Comparison of ENCODE assay signal across 13 cellular contexts in the genomic region with DNA sequence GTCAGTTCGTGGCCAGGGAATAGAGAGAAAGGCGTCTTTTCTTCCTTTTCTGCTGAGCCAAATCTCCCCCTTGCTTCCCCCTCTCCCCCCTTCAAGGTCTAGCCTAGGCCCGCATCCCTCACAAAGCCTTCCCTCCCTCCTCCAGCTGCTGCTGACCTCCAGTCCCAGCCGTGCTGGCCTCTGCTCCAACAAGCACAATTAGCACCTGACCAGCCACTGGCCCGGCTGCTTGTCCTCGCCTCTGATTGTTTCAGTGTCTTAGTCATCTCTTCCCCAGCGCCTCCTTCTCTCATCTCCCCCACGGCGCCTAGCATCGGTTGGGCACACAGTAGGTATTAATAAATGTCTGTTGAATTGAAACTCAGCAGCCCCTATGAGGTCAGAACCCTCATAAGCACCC. TPM values are rescaled to one million over a fixed set of nuclear protein-coding genes. Genes with fewer than 3 reads are reported as not detected.
DNase-seq lines count a peak whose midpoint lies in the region; ATAC-seq lines count a peak whose summit lies in the region.
"Had no signal": no experiment of that assay in that cellular context is flagged by ENCODE, and none has a peak within 500 bp of the region (broad histone marks: within the 10 kb centered on the region; RNA-seq: fewer than 3 reads in every experiment).

No MANE protein-coding gene starts in this region.

- H3K27ac Mint-ChIP-seq in T-helper 17 cell = peak overlapping the region; percentile 85
- H3K27ac Mint-ChIP-seq in stimulated activated naive B cell treated with anti-CD40 and anti-IgM and Interleukin-4, amounts not matched to agents 10 μg/mL and 1 μg/mL and 100 μg/mL, for 72 hours = peak overlapping the region; percentile 44

- peak overlapping the region; percentile 67 for H3K4me3 Mint-ChIP-seq in T-helper 17 cell
- peak overlapping the region; percentile 22 to 47 for H3K4me3 Mint-ChIP-seq in stimulated activated naive B cell treated with anti-CD40 and anti-IgM and Interleukin-4, amounts not matched to agents 10 μg/mL and 1 μg/mL and 100 μg/mL, for 72 hours

- H3K36me3 ChIP-seq in H7 (replicated peaks; ENCODE audit: control insufficient read depth, insufficient read depth, low read length) = no peaks in the 10 kb centered on the region

- no peaks in the 10 kb centered on the region for H3K9me3 ChIP-seq in T-helper 17 cell (ENCODE audit: control insufficient read depth, low read length, poor library complexity, severe bottlenecking)

- H3K4me3 ChIP-seq in H7 (ENCODE audit: insufficient read depth, low read depth, low read length) = no peak overlapping the region

- peaks cover 20% of the 10 kb centered on the region for H3K27me3 ChIP-seq in H7 (ENCODE audit: control insufficient read depth, insufficient read depth, low read length)

- H3K36me3 Mint-ChIP-seq in T-helper 17 cell (ENCODE audit: low read depth) = peaks cover 2% of the 10 kb centered on the region
- H3K36me3 Mint-ChIP-seq in stimulated activated naive B cell treated with anti-CD40 and anti-IgM and Interleukin-4, amounts not matched to agents 10 μg/mL and 1 μg/mL and 100 μg/mL, for 72 hours = peaks cover 11 to 12% of the 10 kb centered on the region in 2 donors

- H3K27me3 Mint-ChIP-seq in T-helper 17 cell = no peaks in the 10 kb centered on the region
- peaks cover 0 to 3% of the 10 kb centered on the region in 2 donors for H3K27me3 Mint-ChIP-seq in stimulated activated naive B cell treated with anti-CD40 and anti-IgM and Interleukin-4, amounts not matched to agents 10 μg/mL and 1 μg/mL and 100 μg/mL, for 72 hours

- H3K4me1 Mint-ChIP-seq in T-helper 17 cell = peaks cover 29% of the 10 kb centered on the region
- H3K4me1 Mint-ChIP-seq in stimulated activated naive B cell treated with anti-CD40 and anti-IgM and Interleukin-4, amounts not matched to agents 10 μg/mL and 1 μg/mL and 100 μg/mL, for 72 hours = peaks cover 23 to 67% of the 10 kb centered on the region in 2 donors

- ATAC-seq in T-helper 17 cell (no peak), GM21423 (IDR thresholded peaks at IDR 0.05; ENCODE audit: unreplicated experiment) (no peak)
- no peak for ATAC-seq in stimulated activated naive B cell treated with anti-CD40 and anti-IgM and Interleukin-4, amounts not matched to agents 10 μg/mL and 1 μg/mL and 100 μg/mL, for 72 hours (replicated peaks)
- ATAC-seq: right cardiac atrium had no signal

- DNase-seq in NCI-H2227 (lab: John Stamatoyannopoulos, UW; ENCODE audit: unreplicated experiment) = peak; percentile 9
- DNase-seq in NCI-H2227 treated with DMSO at 0.1 percent for 48 hours (lab: John Stamatoyannopoulos, UW) = no peak
- DNase-seq in T-helper 17 cell = no peak
- peak; percentile 25 for DNase-seq in left kidney (ENCODE audit: low read depth, low spot score)
- DNase-seq in stimulated activated naive B cell treated with anti-CD40 and anti-IgM and Interleukin-4, amounts not matched to agents 10 μg/mL and 1 μg/mL and 100 μg/mL, for 72 hours = no peak
- DNase-seq in NCI-H446 (lab: John Stamatoyannopoulos, UW) = no peak
- DNase-seq in H7 = no peak
- DNase-seq: activated gamma-delta T cell, cerebellar nuclear complex, DMS153, NCI-H2029 treated with DMSO at 0.1 percent for 48 hours had no signal

- no peaks in the 10 kb centered on the region for H3K9me3 Mint-ChIP-seq in stimulated activated naive B cell treated with anti-CD40 and anti-IgM and Interleukin-4, amounts not matched to agents 10 μg/mL and 1 μg/mL and 100 μg/mL, for 72 hours

RNA-seq across cellular contexts. Expression of a gene that starts 4.2 kb away (rescaled TPM):
- 10 to 100 TPM; 28.4 to 34.6 TPM for total RNA-seq in T-helper 17 cell
- 3.7 and 4.3 TPM in 2 replicates for total RNA-seq in H7 (2014; rRNA removed; shearing (Covaris generic))

RNA-seq across cellular contexts. Expression of a gene that starts 59.6 kb away (rescaled TPM):
- 10 to 100 TPM; 14.7 to 14.8 TPM for total RNA-seq in T-helper 17 cell
- 59.4 and 65.7 TPM in 2 replicates for total RNA-seq in H7 (2014; rRNA removed; shearing (Covaris generic))

Comparison
In these comparisons a context has a peak if more than half of its experiments do, and no peak if none do; other contexts are left out.
1. DNase-seq: peak in NCI-H2227 (single experiment) and left kidney (single experiment); none in NCI-H2227 treated with DMSO at 0.1 percent for 48 hours (single experiment), T-helper 17 cell (0 of 3), stimulated activated naive B cell treated with anti-CD40 and anti-IgM and Interleukin-4, amounts not matched to agents 10 μg/mL and 1 μg/mL and 100 μg/mL, for 72 hours (single experiment), NCI-H446 (0 of 2) and H7 (single experiment).